18 cellular contexts compared by ENCODE assay signal in the genomic region with DNA sequence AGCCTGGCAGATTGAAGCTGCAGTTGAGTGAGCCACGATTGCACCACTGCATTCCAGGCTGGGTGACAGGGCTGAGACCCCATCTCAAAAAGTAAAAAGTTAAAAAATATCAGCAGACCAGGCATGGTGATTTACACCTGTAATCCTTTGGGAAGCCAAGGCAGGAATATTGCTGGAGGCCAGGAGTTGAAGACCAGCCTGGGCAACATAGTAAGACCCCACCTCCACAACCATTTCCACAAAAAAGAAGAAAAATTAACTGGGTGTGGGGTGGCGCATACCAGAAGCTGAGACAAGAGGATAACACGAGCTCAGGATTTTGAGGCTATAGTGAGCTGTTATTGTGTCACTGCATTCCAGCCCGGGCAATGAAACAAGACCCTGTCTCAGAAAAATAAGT.
"Had no signal": no experiment of that assay in that cellular context is flagged by ENCODE, and none has a peak within 500 bp of the region (broad histone marks: within the 10 kb centered on the region; RNA-seq: fewer than 3 reads in every experiment).

No MANE protein-coding gene starts in this region.

- H3K9me3 ChIP-seq: esophagus muscularis mucosa, left ventricle myocardium inferior, ovary, vagina had no signal

- H3K27me3 ChIP-seq: ovary, vagina had no signal

- H3K27ac ChIP-seq: esophagus muscularis mucosa, left ventricle myocardium inferior, ovary, vagina, VCaP had no signal

- DNase-seq: activated CD4-positive, alpha-beta T cell treated with anti-CD3 and anti-CD28 coated beads for 48 hours; activated CD4-positive, alpha-beta T cell treated with anti-CD3 and anti-CD28 coated beads, Interleukin-2, amount 50 U/mL, for 48 hours; activated CD8-positive, alpha-beta memory T cell treated with anti-CD3 and anti-CD28 coated beads for 24 hours; activated effector memory CD4-positive, alpha-beta T cell treated with Interleukin-2 at 50 U/mL for 16 hours; activated naive CD4-positive, alpha-beta T cell treated with anti-CD3 and anti-CD28 coated beads for 36 hours; amniotic stem cell; caudate nucleus; foreskin melanocyte; islet precursor cell; left ventricle myocardium inferior; nephron progenitor cell; ovary; small intestine; stimulated activated CD4-positive, alpha-beta T cell treated with anti-CD3 and anti-CD28 coated beads, Interleukin-4, amount 100 ng/mL, for 24 hours; T-helper 9 cell had no signal

- H3K4me3 ChIP-seq: esophagus muscularis mucosa, left ventricle myocardium inferior, ovary, vagina had no signal

- H3K36me3 ChIP-seq: esophagus muscularis mucosa, left ventricle myocardium inferior, ovary, vagina had no signal

- H3K4me1 ChIP-seq: esophagus muscularis mucosa, left ventricle myocardium inferior, vagina had no signal
